1 cellular context compared by ENCODE assay signal in genomic region chr7:122143751-122144711, GRCh38.
A peak's percentile ranks its signal among the peaks of the same experiment; 100 is the strongest.
TF ChIP-seq lines count a peak whose summit lies in the region.

Gene AASS, minus strand, starts transcription at chr7:122144249. Its CDS starts 10,523 bp downstream, at chr7:122133726.

TF ChIP-seq in HepG2, 621 proteins besides CTCF, POLR2A, EP300 and RAD21 (continued from another document and continues in another):
- TF ChIP-seq, protein P1, sequence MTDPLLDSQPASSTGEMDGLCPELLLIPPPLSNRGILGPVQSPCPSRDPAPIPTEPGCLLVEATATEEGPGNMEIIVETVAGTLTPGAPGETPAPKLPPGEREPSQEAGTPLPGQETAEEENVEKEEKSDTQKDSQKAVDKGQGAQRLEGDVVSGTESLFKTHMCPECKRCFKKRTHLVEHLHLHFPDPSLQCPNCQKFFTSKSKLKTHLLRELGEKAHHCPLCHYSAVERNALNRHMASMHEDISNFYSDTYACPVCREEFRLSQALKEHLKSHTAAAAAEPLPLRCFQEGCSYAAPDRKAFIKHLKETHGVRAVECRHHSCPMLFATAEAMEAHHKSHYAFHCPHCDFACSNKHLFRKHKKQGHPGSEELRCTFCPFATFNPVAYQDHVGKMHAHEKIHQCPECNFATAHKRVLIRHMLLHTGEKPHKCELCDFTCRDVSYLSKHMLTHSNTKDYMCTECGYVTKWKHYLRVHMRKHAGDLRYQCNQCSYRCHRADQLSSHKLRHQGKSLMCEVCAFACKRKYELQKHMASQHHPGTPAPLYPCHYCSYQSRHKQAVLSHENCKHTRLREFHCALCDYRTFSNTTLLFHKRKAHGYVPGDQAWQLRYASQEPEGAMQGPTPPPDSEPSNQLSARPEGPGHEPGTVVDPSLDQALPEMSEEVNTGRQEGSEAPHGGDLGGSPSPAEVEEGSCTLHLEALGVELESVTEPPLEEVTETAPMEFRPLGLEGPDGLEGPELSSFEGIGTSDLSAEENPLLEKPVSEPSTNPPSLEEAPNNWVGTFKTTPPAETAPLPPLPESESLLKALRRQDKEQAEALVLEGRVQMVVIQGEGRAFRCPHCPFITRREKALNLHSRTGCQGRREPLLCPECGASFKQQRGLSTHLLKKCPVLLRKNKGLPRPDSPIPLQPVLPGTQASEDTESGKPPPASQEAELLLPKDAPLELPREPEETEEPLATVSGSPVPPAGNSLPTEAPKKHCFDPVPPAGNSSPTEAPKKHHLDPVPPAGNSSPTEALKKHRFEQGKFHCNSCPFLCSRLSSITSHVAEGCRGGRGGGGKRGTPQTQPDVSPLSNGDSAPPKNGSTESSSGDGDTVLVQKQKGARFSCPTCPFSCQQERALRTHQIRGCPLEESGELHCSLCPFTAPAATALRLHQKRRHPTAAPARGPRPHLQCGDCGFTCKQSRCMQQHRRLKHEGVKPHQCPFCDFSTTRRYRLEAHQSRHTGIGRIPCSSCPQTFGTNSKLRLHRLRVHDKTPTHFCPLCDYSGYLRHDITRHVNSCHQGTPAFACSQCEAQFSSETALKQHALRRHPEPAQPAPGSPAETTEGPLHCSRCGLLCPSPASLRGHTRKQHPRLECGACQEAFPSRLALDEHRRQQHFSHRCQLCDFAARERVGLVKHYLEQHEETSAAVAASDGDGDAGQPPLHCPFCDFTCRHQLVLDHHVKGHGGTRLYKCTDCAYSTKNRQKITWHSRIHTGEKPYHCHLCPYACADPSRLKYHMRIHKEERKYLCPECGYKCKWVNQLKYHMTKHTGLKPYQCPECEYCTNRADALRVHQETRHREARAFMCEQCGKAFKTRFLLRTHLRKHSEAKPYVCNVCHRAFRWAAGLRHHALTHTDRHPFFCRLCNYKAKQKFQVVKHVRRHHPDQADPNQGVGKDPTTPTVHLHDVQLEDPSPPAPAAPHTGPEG (CRISPR knock-in tag; IDR thresholded peaks at IDR 0.05) = peak; percentile 99
- TF ChIP-seq RELA (CRISPR knock-in tag; IDR thresholded peaks at IDR 0.05) = no peak
- peak; percentile 78 for TF ChIP-seq SMAD3 (CRISPR knock-in tag; IDR thresholded peaks at IDR 0.05)
- no peak for TF ChIP-seq MATR3 (CRISPR knock-in tag; IDR thresholded peaks at IDR 0.05)
- no peak for TF ChIP-seq CREBL2 (CRISPR knock-in tag; IDR thresholded peaks at IDR 0.05; ENCODE audit: borderline replicate concordance)
- TF ChIP-seq ATAD3A (CRISPR knock-in tag; IDR thresholded peaks at IDR 0.05) = no peak
- TF ChIP-seq YEATS4 (CRISPR knock-in tag; IDR thresholded peaks at IDR 0.05; ENCODE audit: borderline replicate concordance) = no peak
- TF ChIP-seq, protein P2, sequence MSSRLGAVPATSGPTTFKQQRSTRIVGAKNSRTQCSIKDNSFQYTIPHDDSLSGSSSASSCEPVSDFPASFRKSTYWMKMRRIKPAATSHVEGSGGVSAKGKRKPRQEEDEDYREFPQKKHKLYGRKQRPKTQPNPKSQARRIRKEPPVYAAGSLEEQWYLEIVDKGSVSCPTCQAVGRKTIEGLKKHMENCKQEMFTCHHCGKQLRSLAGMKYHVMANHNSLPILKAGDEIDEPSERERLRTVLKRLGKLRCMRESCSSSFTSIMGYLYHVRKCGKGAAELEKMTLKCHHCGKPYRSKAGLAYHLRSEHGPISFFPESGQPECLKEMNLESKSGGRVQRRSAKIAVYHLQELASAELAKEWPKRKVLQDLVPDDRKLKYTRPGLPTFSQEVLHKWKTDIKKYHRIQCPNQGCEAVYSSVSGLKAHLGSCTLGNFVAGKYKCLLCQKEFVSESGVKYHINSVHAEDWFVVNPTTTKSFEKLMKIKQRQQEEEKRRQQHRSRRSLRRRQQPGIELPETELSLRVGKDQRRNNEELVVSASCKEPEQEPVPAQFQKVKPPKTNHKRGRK (CRISPR knock-in tag; IDR thresholded peaks at IDR 0.05) = no peak
- TF ChIP-seq SRF (IDR thresholded peaks at IDR 0.05; ENCODE audit: low read depth, low read length) = no peak
- TF ChIP-seq ZNF354B (CRISPR knock-in tag; IDR thresholded peaks at IDR 0.05) = no peak
- no peak for TF ChIP-seq ZNF451 (CRISPR knock-in tag; IDR thresholded peaks at IDR 0.05)
- TF ChIP-seq ZNF333 (CRISPR knock-in tag; IDR thresholded peaks at IDR 0.05; ENCODE audit: borderline replicate concordance) = 0 out of 2 replicates have a peak, but pooled peaks have one; percentile 67
- TF ChIP-seq AHR (CRISPR knock-in tag; IDR thresholded peaks at IDR 0.05) = 0 out of 2 replicates have a peak, but pooled peaks have one; percentile 20
- TF ChIP-seq ZFP36 (IDR thresholded peaks at IDR 0.05; ENCODE audit: borderline replicate concordance, low read depth, low read length, partially characterized antibody) = no peak
- peak; percentile 65 for TF ChIP-seq PHF21A (CRISPR knock-in tag; IDR thresholded peaks at IDR 0.05)
- no peak for TF ChIP-seq PRPF4 (IDR thresholded peaks at IDR 0.05; ENCODE audit: low read depth, low read length, poor library complexity, severe bottlenecking)
- no peak for TF ChIP-seq MAFF (IDR thresholded peaks at IDR 0.05; ENCODE audit: low read depth, low read length)
- TF ChIP-seq, protein P3, sequence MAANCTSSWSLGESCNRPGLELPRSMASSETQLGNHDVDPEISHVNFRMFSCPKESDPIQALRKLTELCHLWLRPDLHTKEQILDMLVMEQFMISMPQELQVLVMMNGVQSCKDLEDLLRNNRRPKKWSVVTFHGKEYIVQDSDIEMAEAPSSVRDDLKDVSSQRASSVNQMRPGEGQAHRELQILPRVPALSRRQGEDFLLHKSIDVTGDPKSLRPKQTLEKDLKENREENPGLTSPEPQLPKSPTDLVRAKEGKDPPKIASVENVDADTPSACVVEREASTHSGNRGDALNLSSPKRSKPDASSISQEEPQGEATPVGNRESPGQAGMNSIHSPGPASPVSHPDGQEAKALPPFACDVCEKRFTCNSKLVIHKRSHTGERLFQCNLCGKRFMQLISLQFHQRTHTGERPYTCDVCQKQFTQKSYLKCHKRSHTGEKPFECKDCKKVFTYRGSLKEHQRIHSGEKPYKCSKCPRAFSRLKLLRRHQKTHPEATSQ (CRISPR knock-in tag; IDR thresholded peaks at IDR 0.05; ENCODE audit: borderline replicate concordance) = no peak
- TF ChIP-seq ZNF343 (CRISPR knock-in tag; IDR thresholded peaks at IDR 0.05) = no peak
- TF ChIP-seq ZNF501 (CRISPR knock-in tag; IDR thresholded peaks at IDR 0.05) = peak; percentile 69
- no peak for TF ChIP-seq ZNF577 (CRISPR knock-in tag; IDR thresholded peaks at IDR 0.05; ENCODE audit: borderline replicate concordance, low read depth)
- TF ChIP-seq SMAD1 (CRISPR knock-in tag; IDR thresholded peaks at IDR 0.05; ENCODE audit: borderline replicate concordance, low read depth) = no peak
- TF ChIP-seq, protein P4, sequence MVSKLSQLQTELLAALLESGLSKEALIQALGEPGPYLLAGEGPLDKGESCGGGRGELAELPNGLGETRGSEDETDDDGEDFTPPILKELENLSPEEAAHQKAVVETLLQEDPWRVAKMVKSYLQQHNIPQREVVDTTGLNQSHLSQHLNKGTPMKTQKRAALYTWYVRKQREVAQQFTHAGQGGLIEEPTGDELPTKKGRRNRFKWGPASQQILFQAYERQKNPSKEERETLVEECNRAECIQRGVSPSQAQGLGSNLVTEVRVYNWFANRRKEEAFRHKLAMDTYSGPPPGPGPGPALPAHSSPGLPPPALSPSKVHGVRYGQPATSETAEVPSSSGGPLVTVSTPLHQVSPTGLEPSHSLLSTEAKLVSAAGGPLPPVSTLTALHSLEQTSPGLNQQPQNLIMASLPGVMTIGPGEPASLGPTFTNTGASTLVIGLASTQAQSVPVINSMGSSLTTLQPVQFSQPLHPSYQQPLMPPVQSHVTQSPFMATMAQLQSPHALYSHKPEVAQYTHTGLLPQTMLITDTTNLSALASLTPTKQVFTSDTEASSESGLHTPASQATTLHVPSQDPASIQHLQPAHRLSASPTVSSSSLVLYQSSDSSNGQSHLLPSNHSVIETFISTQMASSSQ (IDR thresholded peaks at IDR 0.05; ENCODE audit: low read depth) = no peak
- TF ChIP-seq, protein P4 (CRISPR knock-in tag; IDR thresholded peaks at IDR 0.05; ENCODE audit: borderline replicate concordance) = no peak
- TF ChIP-seq ZFP41 (CRISPR knock-in tag; IDR thresholded peaks at IDR 0.05; ENCODE audit: borderline replicate concordance) = no peak
- no peak for TF ChIP-seq ZFP1 (CRISPR knock-in tag; IDR thresholded peaks at IDR 0.05)
- TF ChIP-seq SNAPC2 (CRISPR knock-in tag; IDR thresholded peaks at IDR 0.05) = no peak
- TF ChIP-seq, protein P5, sequence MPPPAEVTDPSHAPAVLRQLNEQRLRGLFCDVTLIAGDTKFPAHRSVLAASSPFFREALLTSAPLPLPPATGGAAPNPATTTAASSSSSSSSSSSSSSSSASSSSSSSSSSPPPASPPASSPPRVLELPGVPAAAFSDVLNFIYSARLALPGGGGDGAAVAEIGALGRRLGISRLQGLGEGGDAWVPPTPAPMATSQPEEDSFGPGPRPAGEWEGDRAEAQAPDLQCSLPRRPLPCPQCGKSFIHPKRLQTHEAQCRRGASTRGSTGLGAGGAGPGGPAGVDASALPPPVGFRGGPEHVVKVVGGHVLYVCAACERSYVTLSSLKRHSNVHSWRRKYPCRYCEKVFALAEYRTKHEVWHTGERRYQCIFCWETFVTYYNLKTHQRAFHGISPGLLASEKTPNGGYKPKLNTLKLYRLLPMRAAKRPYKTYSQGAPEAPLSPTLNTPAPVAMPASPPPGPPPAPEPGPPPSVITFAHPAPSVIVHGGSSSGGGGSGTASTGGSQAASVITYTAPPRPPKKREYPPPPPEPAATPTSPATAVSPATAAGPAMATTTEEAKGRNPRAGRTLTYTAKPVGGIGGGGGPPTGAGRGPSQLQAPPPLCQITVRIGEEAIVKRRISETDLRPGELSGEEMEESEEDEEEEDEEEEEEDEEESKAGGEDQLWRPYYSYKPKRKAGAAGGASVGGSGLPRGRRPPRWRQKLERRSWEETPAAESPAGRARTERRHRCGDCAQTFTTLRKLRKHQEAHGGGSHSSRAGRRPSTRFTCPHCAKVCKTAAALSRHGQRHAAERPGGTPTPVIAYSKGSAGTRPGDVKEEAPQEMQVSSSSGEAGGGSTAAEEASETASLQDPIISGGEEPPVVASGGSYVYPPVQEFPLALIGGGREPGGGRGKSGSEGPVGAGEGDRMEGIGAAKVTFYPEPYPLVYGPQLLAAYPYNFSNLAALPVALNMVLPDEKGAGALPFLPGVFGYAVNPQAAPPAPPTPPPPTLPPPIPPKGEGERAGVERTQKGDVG (CRISPR knock-in tag; IDR thresholded peaks at IDR 0.05; ENCODE audit: borderline replicate concordance) = no peak
- TF ChIP-seq STAT5B (CRISPR knock-in tag; IDR thresholded peaks at IDR 0.05) = no peak
- no peak for TF ChIP-seq SKIL (CRISPR knock-in tag; IDR thresholded peaks at IDR 0.05; ENCODE audit: borderline replicate concordance)
- TF ChIP-seq, protein P6, sequence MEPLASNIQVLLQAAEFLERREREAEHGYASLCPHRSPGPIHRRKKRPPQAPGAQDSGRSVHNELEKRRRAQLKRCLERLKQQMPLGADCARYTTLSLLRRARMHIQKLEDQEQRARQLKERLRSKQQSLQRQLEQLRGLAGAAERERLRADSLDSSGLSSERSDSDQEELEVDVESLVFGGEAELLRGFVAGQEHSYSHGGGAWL (CRISPR knock-in tag; IDR thresholded peaks at IDR 0.05) = no peak; the same call in none of the 2 replicates
- no peak for TF ChIP-seq SSRP1 (CRISPR knock-in tag; IDR thresholded peaks at IDR 0.05)
- TF ChIP-seq ZKSCAN5 (CRISPR knock-in tag; IDR thresholded peaks at IDR 0.05) = no peak
- no peak for TF ChIP-seq ZNF615 (CRISPR knock-in tag; IDR thresholded peaks at IDR 0.05; ENCODE audit: borderline replicate concordance)
- TF ChIP-seq SPEN (CRISPR knock-in tag; IDR thresholded peaks at IDR 0.05; ENCODE audit: low read depth) = peak; percentile 47
- TF ChIP-seq KLF16 (CRISPR knock-in tag; IDR thresholded peaks at IDR 0.05) = 0 out of 4 replicates have a peak, but pooled peaks of 1 of the 2 experiments have one; percentile 46
- peak; percentile 35; the same call in 1 of the 2 replicates for TF ChIP-seq ZNF143 (CRISPR knock-in tag; IDR thresholded peaks at IDR 0.05)
